In genomic region chr12:56520025-56520810, GRCh38 we compare ENCODE assay signal across 9 cellular contexts. TPM values are rescaled to one million over a fixed set of nuclear protein-coding genes. Genes with fewer than 3 reads are reported as not detected.
A peak's percentile ranks its signal among the peaks of the same experiment; 100 is the strongest.
DNase-seq lines count a peak whose midpoint lies in the region; ATAC-seq and TF ChIP-seq lines count a peak whose summit lies in the region.
"Had no signal": no experiment of that assay in that cellular context is flagged by ENCODE, and none has a peak within 500 bp of the region (broad histone marks: within the 10 kb centered on the region; RNA-seq: fewer than 3 reads in every experiment).

No MANE protein-coding gene starts in this region.

- ATAC-seq in GM18861 (IDR thresholded peaks at IDR 0.05; ENCODE audit: unreplicated experiment) (no peak), GM19351 (IDR thresholded peaks at IDR 0.05; ENCODE audit: unreplicated experiment) (no peak)

- H3K4me1 ChIP-seq in endocrine pancreas (ENCODE audit: control insufficient read depth, insufficient read depth, low read length) (no peaks in the 10 kb centered on the region), muscle layer of colon (ENCODE audit: insufficient read depth, low read length) (peaks cover 22% of the 10 kb centered on the region), vagina (peaks cover 42% of the 10 kb centered on the region)

- H3K36me3 Mint-ChIP-seq in activated naive CD8-positive, alpha-beta T cell: no peaks in the 10 kb centered on the region
- no peaks in the 10 kb centered on the region for H3K36me3 Mint-ChIP-seq in activated naive CD8-positive, alpha-beta T cell treated with anti-CD3 and anti-CD28 coated beads for 36 hours

- H3K9me3 ChIP-seq in endocrine pancreas (ENCODE audit: control insufficient read depth, low read length): no peaks in the 10 kb centered on the region
- no peaks in the 10 kb centered on the region for H3K9me3 ChIP-seq in muscle layer of colon (ENCODE audit: low read length)
- no peaks in the 10 kb centered on the region for H3K9me3 ChIP-seq in vagina

- intact Hi-C loops in vagina (cut with DNase I): no loop called here

- no peaks in the 10 kb centered on the region for H3K27me3 Mint-ChIP-seq in activated naive CD8-positive, alpha-beta T cell
- no peaks in the 10 kb centered on the region for H3K27me3 Mint-ChIP-seq in activated naive CD8-positive, alpha-beta T cell treated with anti-CD3 and anti-CD28 coated beads for 36 hours

- H3K27ac ChIP-seq in muscle layer of colon (ENCODE audit: low read depth, low read length) (peak overlapping the region; percentile 92), vagina (peak overlapping the region; percentile 91)
- H3K27ac ChIP-seq: cardiac muscle cell had no signal

- TF ChIP-seq CTCF in vagina (IDR thresholded peaks at IDR 0.05): no peak

- DNase-seq in activated naive CD8-positive, alpha-beta T cell treated with anti-CD3 and anti-CD28 coated beads for 36 hours: no peak
- no peak for DNase-seq in vagina (ENCODE audit: extremely low spot score in 2 of 2)
- no peak for DNase-seq in stimulated activated CD4-positive, alpha-beta T cell treated with anti-CD3 and anti-CD28 coated beads, Interleukin-4, amount 100 ng/mL, for 1 hour

- peaks cover 32% of the 10 kb centered on the region for H3K4me1 Mint-ChIP-seq in activated naive CD8-positive, alpha-beta T cell (ENCODE audit: low read depth)
- peaks cover 32% of the 10 kb centered on the region for H3K4me1 Mint-ChIP-seq in activated naive CD8-positive, alpha-beta T cell treated with anti-CD3 and anti-CD28 coated beads for 36 hours

- no peaks in the 10 kb centered on the region for H3K9me3 Mint-ChIP-seq in activated naive CD8-positive, alpha-beta T cell (ENCODE audit: low read depth)
- no peaks in the 10 kb centered on the region for H3K9me3 Mint-ChIP-seq in activated naive CD8-positive, alpha-beta T cell treated with anti-CD3 and anti-CD28 coated beads for 36 hours

- H3K4me3 ChIP-seq in endocrine pancreas (ENCODE audit: control insufficient read depth, insufficient read depth, low read length): peak overlapping the region; percentile 20
- peak overlapping the region in 1 of 2 donors; percentile 53 for H3K4me3 ChIP-seq in muscle layer of colon (ENCODE audit: low read depth in 1 of 2, low read length in 2 of 2)
- peak overlapping the region; percentile 34 to 54 for H3K4me3 ChIP-seq in vagina
- H3K4me3 ChIP-seq: cardiac muscle cell had no signal

- H3K9ac ChIP-seq in endocrine pancreas (ENCODE audit: control insufficient read depth, insufficient read depth, low read length) (no peak overlapping the region), muscle layer of colon (ENCODE audit: low read length) (no peak overlapping the region)

- no peak for TF ChIP-seq POLR2A in vagina (IDR thresholded peaks at IDR 0.05)

- H3K4me3 Mint-ChIP-seq in activated naive CD8-positive, alpha-beta T cell: peak overlapping the region; percentile 68
- no peak overlapping the region for H3K4me3 Mint-ChIP-seq in activated naive CD8-positive, alpha-beta T cell treated with anti-CD3 and anti-CD28 coated beads for 36 hours

- H3K36me3 ChIP-seq in endocrine pancreas (ENCODE audit: control insufficient read depth, insufficient read depth, low read length) (no peaks in the 10 kb centered on the region), muscle layer of colon (ENCODE audit: insufficient read depth, low read length) (no peaks in the 10 kb centered on the region), vagina (no peaks in the 10 kb centered on the region)
- H3K36me3 ChIP-seq: cardiac muscle cell had no signal

- no peak overlapping the region for H3K27ac Mint-ChIP-seq in activated naive CD8-positive, alpha-beta T cell
- H3K27ac Mint-ChIP-seq in activated naive CD8-positive, alpha-beta T cell treated with anti-CD3 and anti-CD28 coated beads for 36 hours: no peak overlapping the region

- H3K27me3 ChIP-seq in endocrine pancreas (ENCODE audit: control insufficient read depth, insufficient read depth, low read length): no peaks in the 10 kb centered on the region
- H3K27me3 ChIP-seq in muscle layer of colon (ENCODE audit: control insufficient read depth in 1 of 2, insufficient read depth in 2 of 2, low read length in 2 of 2): no peaks in the 10 kb centered on the region
- H3K27me3 ChIP-seq in vagina: no peaks in the 10 kb centered on the region
- H3K27me3 ChIP-seq: cardiac muscle cell had no signal

RNA-seq across cellular contexts. Expression of gene RBMS2, which starts 1.4 kb away (rescaled TPM):
- 1 to 10 TPM; 4.2 to 4.4 TPM for total RNA-seq in activated naive CD8-positive, alpha-beta T cell treated with anti-CD3 and anti-CD28 coated beads for 36 hours
- 20.6 TPM for total RNA-seq in vagina

RNA-seq across cellular contexts. Expression of gene GLS2, which starts 32.3 kb away (rescaled TPM):
- 1 to 10 TPM; 4.7 to 5.4 TPM for total RNA-seq in activated naive CD8-positive, alpha-beta T cell treated with anti-CD3 and anti-CD28 coated beads for 36 hours
- 5.2 TPM for total RNA-seq in vagina

RNA-seq across cellular contexts. Expression of gene SPRYD4, which starts 51.8 kb away (rescaled TPM):
- total RNA-seq in activated naive CD8-positive, alpha-beta T cell treated with anti-CD3 and anti-CD28 coated beads for 36 hours: 1 to 10 TPM; 3.4 TPM
- 1.7 TPM for total RNA-seq in vagina
